In the genomic region with DNA sequence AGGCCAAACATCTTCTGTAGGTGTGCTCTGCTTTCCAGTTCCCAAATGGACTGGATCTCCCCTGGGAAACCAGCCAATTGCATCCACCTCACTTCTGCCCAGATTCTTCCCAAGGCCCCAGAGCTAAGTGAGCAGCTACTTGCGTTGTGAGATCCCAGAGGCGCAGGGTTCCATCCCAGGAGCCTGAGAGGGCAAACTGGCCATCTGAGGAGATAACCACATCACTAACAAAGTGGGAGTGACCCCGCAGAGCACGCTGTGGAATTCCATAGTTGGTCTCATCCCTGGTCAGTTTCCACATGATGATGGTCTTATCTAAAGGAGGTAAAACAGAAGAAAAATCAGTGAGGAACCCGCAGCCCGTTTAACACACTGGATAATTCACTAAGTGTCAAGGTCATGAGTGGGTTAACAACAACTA, we compare ENCODE assay signal across 9 cellular contexts. TPM values are rescaled to one million over a fixed set of nuclear protein-coding genes. Genes with fewer than 3 reads are reported as not detected.
A peak's percentile ranks its signal among the peaks of the same experiment; 100 is the strongest.
DNase-seq lines count a peak whose midpoint lies in the region; ATAC-seq lines count a peak whose summit lies in the region.
"Had no signal": no experiment of that assay in that cellular context is flagged by ENCODE, and none has a peak within 500 bp of the region (broad histone marks: within the 10 kb centered on the region; RNA-seq: fewer than 3 reads in every experiment).

No MANE protein-coding gene starts in this region.

- in situ Hi-C loops in HAP-1 (cut with MboI; ENCODE audit: low sequenced_read_pairs): no loop called here

- H3K27me3 Mint-ChIP-seq in activated CD4-positive, alpha-beta memory T cell treated with anti-CD3 and anti-CD28 coated beads for 36 hours: no peaks in the 10 kb centered on the region

- H3K27ac Mint-ChIP-seq in activated CD4-positive, alpha-beta memory T cell treated with anti-CD3 and anti-CD28 coated beads for 36 hours: peak overlapping the region; percentile 98

- peaks cover 71% of the 10 kb centered on the region for H3K36me3 Mint-ChIP-seq in activated CD4-positive, alpha-beta memory T cell treated with anti-CD3 and anti-CD28 coated beads for 36 hours

- H3K9me3 ChIP-seq in HAP-1 (no peaks in the 10 kb centered on the region), right cardiac atrium (ENCODE audit: control insufficient read depth, low read length) (no peaks in the 10 kb centered on the region), skeletal muscle tissue (ENCODE audit: control insufficient read depth in 3 of 3, low read length in 3 of 3) (no peaks in the 10 kb centered on the region)

- H3K4me1 ChIP-seq in HAP-1 (peaks cover 18% of the 10 kb centered on the region), right cardiac atrium (ENCODE audit: control insufficient read depth, insufficient read depth, low read length) (peaks cover 3% of the 10 kb centered on the region), skeletal muscle tissue (ENCODE audit: control insufficient read depth in 3 of 3, insufficient read depth in 3 of 3, low read length in 3 of 3) (peaks cover 38 to 56% (median 40%) of the 10 kb centered on the region in 3 donors)

- CTCF ChIA-PET in activated CD4-positive, alpha-beta memory T cell treated with anti-CD3 and anti-CD28 coated beads for 36 hours (lab: Charles Lee): interaction anchor here (1.4 to 2.7 kb wide), 3 partner anchors 18 to 50 kb away, joined by 3 to 10 read pairs (median 4); partner anchors contain the start of gene TRIM41

- H3K4me3 ChIP-seq in HAP-1 (peak overlapping the region; percentile 85), right cardiac atrium (ENCODE audit: low read length) (peak overlapping the region; percentile 90), skeletal muscle tissue (ENCODE audit: low read length in 3 of 3) (peak overlapping the region; percentile 87 to 99 (median 98))

- WGBS in right cardiac atrium: 24% methylated on average over 6 of the region's 6 CpGs

- H3K9ac ChIP-seq in skeletal muscle tissue (ENCODE audit: low read depth in 1 of 3, low read length in 3 of 3): peak overlapping the region; percentile 96 to 99 (median 98)

- peaks cover 52% of the 10 kb centered on the region for H3K4me1 Mint-ChIP-seq in activated CD4-positive, alpha-beta memory T cell treated with anti-CD3 and anti-CD28 coated beads for 36 hours (ENCODE audit: low read depth)

- no peaks in the 10 kb centered on the region for H3K9me3 Mint-ChIP-seq in activated CD4-positive, alpha-beta memory T cell treated with anti-CD3 and anti-CD28 coated beads for 36 hours

- intact Hi-C loops in activated CD4-positive, alpha-beta memory T cell treated with anti-CD3 and anti-CD28 coated beads for 36 hours (cut with micrococcal nuclease): loop anchor here (5.0 to 10.0 kb wide), 3 partner anchors 35 to 747 kb away; partner anchors contain the start of genes CNOT6, MGAT1 and TRIM7
- intact Hi-C loops in right cardiac atrium (cut with DNase I): loop anchor here in 2 of 4 donors (10.0 kb wide), 1 partner anchor 57 kb away; no protein-coding TSS in a partner anchor

- H3K27me3 ChIP-seq in HAP-1 (ENCODE audit: low read depth): no peaks in the 10 kb centered on the region
- H3K27me3 ChIP-seq in right cardiac atrium (ENCODE audit: control insufficient read depth, insufficient read depth): no peaks in the 10 kb centered on the region
- H3K27me3 ChIP-seq in skeletal muscle tissue (ENCODE audit: control insufficient read depth in 3 of 3, insufficient read depth in 3 of 3, low read length in 3 of 3): no peaks in the 10 kb centered on the region

- DNase-seq in HAP-1 (ENCODE audit: low spot score in 2 of 2) (no peak), right cardiac atrium (no peak), amniotic stem cell (lab: John Stamatoyannopoulos, UW) (no peak), pons (ENCODE audit: low spot score) (no peak), T1000 (lab: John Stamatoyannopoulos, UW) (no peak)
- DNase-seq in activated CD4-positive, alpha-beta memory T cell treated with anti-CD3 and anti-CD28 coated beads for 36 hours: no peak
- DNase-seq in stimulated activated CD8-positive, alpha-beta memory T cell treated with anti-CD3 and anti-CD28 coated beads, Interleukin-4, amount 100 ng/mL, for 48 hours: no peak
- DNase-seq: amygdala had no signal

- peaks cover 65% of the 10 kb centered on the region for H3K36me3 ChIP-seq in HAP-1 (replicated peaks)
- peaks cover 43 to 45% (median 45%) of the 10 kb centered on the region in 3 donors for H3K36me3 ChIP-seq in skeletal muscle tissue (ENCODE audit: control insufficient read depth in 3 of 3, insufficient read depth in 3 of 3, low read length in 3 of 3)

- no peak for ATAC-seq in right cardiac atrium

- H3K27ac ChIP-seq in right cardiac atrium (ENCODE audit: low read length) (peak overlapping the region; percentile 43), skeletal muscle tissue (ENCODE audit: low read depth, low read length) (peak overlapping the region; percentile 97)

- POLR2A ChIA-PET in activated CD4-positive, alpha-beta memory T cell treated with anti-CD3 and anti-CD28 coated beads for 36 hours (lab: Charles Lee): interaction anchor here (0.8 to 12.0 kb wide), 8 partner anchors 9 to 52 kb away, joined by 3 to 100 read pairs (median 6); partner anchors contain the start of genes TRIM41 and TRIM52

- H3K4me3 Mint-ChIP-seq in activated CD4-positive, alpha-beta memory T cell treated with anti-CD3 and anti-CD28 coated beads for 36 hours: peak overlapping the region; percentile 98

RNA-seq across cellular contexts. Expression of gene RACK1, which starts 1.7 kb away (rescaled TPM):
- 1,000 to 10,000 TPM; 2,635 to 2,697 TPM for total RNA-seq in activated CD4-positive, alpha-beta memory T cell treated with anti-CD3 and anti-CD28 coated beads for 36 hours
- total RNA-seq in right cardiac atrium (100 to 1,000 TPM; 698 to 874 (median 743) TPM), skeletal muscle tissue (4,748 TPM)
- 1,031 TPM for polyA plus RNA-seq in right cardiac atrium

RNA-seq across cellular contexts. Expression of gene TRIM52, which starts 18.9 kb away (rescaled TPM):
- 10 to 100 TPM; 10.9 to 11.7 TPM for total RNA-seq in activated CD4-positive, alpha-beta memory T cell treated with anti-CD3 and anti-CD28 coated beads for 36 hours
- total RNA-seq in right cardiac atrium (10 to 100 TPM in 2 of 4 donors, 1 to 10 TPM in 2; 8.2 to 11.6 (median 10.6) TPM), skeletal muscle tissue (4.2 TPM)
- 9.3 TPM for polyA plus RNA-seq in right cardiac atrium

RNA-seq across cellular contexts. Expression of gene TRIM41, which starts 19.0 kb away (rescaled TPM):
- 10 to 100 TPM; 35.3 to 36.4 TPM for total RNA-seq in activated CD4-positive, alpha-beta memory T cell treated with anti-CD3 and anti-CD28 coated beads for 36 hours
- total RNA-seq in right cardiac atrium (10 to 100 TPM; 18.6 to 21.2 (median 21.0) TPM), skeletal muscle tissue (15.1 TPM)
- 17.0 TPM for polyA plus RNA-seq in right cardiac atrium

RNA-seq across cellular contexts. Expression of gene TRIM7, which starts 37.0 kb away (rescaled TPM):
- total RNA-seq in activated CD4-positive, alpha-beta memory T cell treated with anti-CD3 and anti-CD28 coated beads for 36 hours: 1 to 10 TPM; 2.9 to 3.5 TPM
- total RNA-seq in right cardiac atrium: 10 to 100 TPM in 1 of 4 donors, 1 to 10 TPM in 3; 3.8 to 13.1 (median 5.3) TPM
- 4.4 TPM for polyA plus RNA-seq in right cardiac atrium
- 9.9 TPM for total RNA-seq in skeletal muscle tissue
